ENCODE assay signal across 25 cellular contexts in the genomic region with DNA sequence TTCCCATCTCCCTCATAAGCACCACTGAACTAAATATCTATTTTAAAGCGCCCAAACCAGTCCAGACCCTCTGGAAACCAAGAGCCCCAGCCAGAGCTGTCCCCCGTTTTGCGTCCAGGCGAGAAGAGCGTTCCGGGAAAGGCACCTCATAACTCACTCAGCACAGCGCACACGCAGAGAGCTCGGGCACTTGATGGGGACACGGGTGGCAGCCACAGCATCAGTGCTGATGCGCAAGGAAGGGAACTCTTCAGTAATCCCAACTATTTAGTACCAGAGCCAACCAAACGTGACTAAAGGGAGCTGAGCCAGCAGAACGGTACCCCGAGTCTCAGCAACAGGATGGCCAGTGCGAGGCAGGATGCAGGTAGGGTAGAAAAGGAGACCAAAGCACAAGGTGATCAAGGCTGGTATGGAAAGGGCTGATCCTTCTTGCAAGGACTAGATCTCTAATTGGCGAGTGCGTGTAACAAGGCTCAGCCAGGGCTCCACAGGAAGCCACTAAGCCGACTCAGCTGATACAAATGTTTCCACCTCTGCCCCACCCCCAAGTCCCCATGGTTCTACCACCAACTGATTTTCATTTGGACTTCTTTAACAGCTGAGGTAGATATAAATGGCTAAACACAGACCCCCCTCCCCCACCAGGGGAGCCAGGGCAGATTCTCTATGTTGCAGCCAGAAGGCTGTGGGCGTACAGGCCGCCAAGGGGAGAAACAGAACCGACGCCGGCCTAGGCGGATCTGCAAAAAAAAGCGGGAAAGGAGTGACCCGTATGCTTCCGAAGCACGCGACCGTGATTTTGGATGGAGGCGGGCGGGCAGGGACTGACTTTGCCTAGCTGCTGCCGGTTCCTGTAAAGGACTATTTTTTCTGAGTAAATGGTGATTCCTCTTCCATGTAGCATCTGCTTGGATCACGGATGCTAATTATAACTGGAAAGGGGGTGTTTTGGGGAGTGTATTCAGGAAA.
"Had no signal": no experiment of that assay in that cellular context is flagged by ENCODE, and none has a peak within 500 bp of the region (broad histone marks: within the 10 kb centered on the region; RNA-seq: fewer than 3 reads in every experiment).

No MANE protein-coding gene starts in this region.

- DNase-seq: activated CD4-positive, alpha-beta T cell treated with anti-CD3 and anti-CD28 coated beads for 4 hours; activated CD4-positive, alpha-beta T cell treated with anti-CD3 and anti-CD28 coated beads, Interleukin-2, amount 50 U/mL, for 4 hours; activated effector memory CD4-positive, alpha-beta T cell treated with Interleukin-2 at 50 U/mL for 16 hours; activated naive CD4-positive, alpha-beta T cell treated with Interleukin-2 at 50 U/mL for 16 hours; anterior cingulate cortex; cortex of kidney; effector memory CD8-positive, alpha-beta T cell; foreskin fibroblast; head of caudate nucleus; hippocampal formation; immature natural killer cell; lower lobe of right lung; mesenchymal stem cell; right lobe of liver; stimulated activated CD4-positive, alpha-beta T cell treated with anti-CD3 and anti-CD28 coated beads, Interleukin-4, amount 100 ng/mL, for 1 hour; SW 1271; T-helper 9 cell had no signal

- H3K4me1 ChIP-seq: lower lobe of right lung, suprapubic skin, tibial nerve had no signal

- H3K27me3 ChIP-seq: right lobe of liver, suprapubic skin, tibial nerve had no signal

- H3K4me3 ChIP-seq: lower lobe of right lung, right lobe of liver, suprapubic skin, tibial nerve had no signal

- H3K9me3 ChIP-seq: lower lobe of right lung, right lobe of liver, suprapubic skin had no signal

- H3K36me3 ChIP-seq: lower lobe of right lung, right lobe of liver, suprapubic skin, tibial nerve had no signal

- FAIRE-seq: endothelial cell of umbilical vein, TTC549 had no signal

- ATAC-seq: effector memory CD8-positive, alpha-beta T cell; esophagus mucosa; left lobe of liver; lower lobe of right lung; natural killer cell treated with Interleukin-12 subunit alpha and Interleukin-12 subunit beta and Interleukin-15 and Interleukin-18, amount 100 ng/mL, for 72 hours; right lobe of liver had no signal

- H3K27ac ChIP-seq: lower lobe of right lung, right lobe of liver, suprapubic skin, tibial nerve, VCaP had no signal
